ENCODE assay signal across 17 cellular contexts in the genomic region with DNA sequence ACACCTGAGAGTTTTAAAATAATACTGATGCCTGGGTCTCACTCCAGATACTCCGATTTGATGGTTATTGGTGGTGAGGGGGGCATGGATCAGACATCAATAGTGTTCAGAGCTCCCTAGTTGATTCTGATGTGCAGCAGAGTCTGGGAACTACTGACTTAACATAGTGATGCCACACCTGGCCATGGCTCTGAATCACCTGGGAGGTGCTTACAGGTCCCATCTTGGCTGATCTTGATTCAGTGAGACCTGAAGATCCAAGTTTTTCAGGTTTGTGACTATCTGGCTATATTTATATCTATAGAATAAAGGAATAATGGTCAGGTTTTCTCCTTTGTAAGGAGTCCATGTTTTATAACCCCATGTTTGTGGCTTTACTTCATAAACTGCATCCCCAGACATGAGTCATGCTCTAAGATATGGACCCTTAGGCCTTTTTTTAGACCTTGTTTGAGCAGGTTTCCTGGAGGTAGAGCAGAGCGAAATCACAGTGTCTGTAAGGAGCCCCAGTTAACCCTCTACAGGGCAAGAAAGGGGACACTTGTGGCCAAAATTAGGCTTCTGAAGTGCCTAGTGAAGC.
"Had no signal": no experiment of that assay in that cellular context is flagged by ENCODE, and none has a peak within 500 bp of the region (broad histone marks: within the 10 kb centered on the region; RNA-seq: fewer than 3 reads in every experiment).

No MANE protein-coding gene starts in this region.

- H3K9me3 ChIP-seq: gastroesophageal sphincter, prostate gland, thyroid gland had no signal

- DNase-seq: activated B cell treated with CpG ODN at 0.5 μM for 24 hours; activated CD4-positive, alpha-beta memory T cell treated with anti-CD3 and anti-CD28 coated beads for 36 hours; activated CD4-positive, alpha-beta T cell treated with anti-CD3 and anti-CD28 coated beads for 4 hours; activated naive CD4-positive, alpha-beta T cell treated with Interleukin-2 at 50 U/mL for 16 hours; activated naive CD8-positive, alpha-beta T cell treated with anti-CD3 and anti-CD28 coated beads for 36 hours; activated T-cell treated with anti-CD3 and anti-CD28 coated beads, Interleukin-2, amount 50 U/mL, for 48 hours; erythroblast; heart left ventricle; left cardiac atrium; right cardiac atrium; stimulated activated CD4-positive, alpha-beta T cell treated with anti-CD3 and anti-CD28 coated beads, Interleukin-12 subunit alpha, Interleukin-12 subunit beta, amount 100 ng/mL, for 4 hours; substantia nigra; T1000; thyroid gland had no signal

- ATAC-seq: gastroesophageal sphincter; heart left ventricle; left cardiac atrium; natural killer cell treated with Interleukin-12 subunit alpha and Interleukin-12 subunit beta and Interleukin-15 and Interleukin-18, amount 100 ng/mL, for 72 hours; right cardiac atrium had no signal

- H3K4me3 ChIP-seq: gastroesophageal sphincter, heart left ventricle, prostate gland, thyroid gland had no signal

- H3K36me3 ChIP-seq: prostate gland had no signal

- H3K27ac ChIP-seq: gastroesophageal sphincter, heart left ventricle, prostate gland, thyroid gland had no signal

- H3K27me3 ChIP-seq: gastroesophageal sphincter, heart left ventricle, thyroid gland had no signal

- H3K4me1 ChIP-seq: gastroesophageal sphincter, heart left ventricle, prostate gland, thyroid gland had no signal
